Comparison of ENCODE assay signal across 11 cellular contexts in the genomic region with DNA sequence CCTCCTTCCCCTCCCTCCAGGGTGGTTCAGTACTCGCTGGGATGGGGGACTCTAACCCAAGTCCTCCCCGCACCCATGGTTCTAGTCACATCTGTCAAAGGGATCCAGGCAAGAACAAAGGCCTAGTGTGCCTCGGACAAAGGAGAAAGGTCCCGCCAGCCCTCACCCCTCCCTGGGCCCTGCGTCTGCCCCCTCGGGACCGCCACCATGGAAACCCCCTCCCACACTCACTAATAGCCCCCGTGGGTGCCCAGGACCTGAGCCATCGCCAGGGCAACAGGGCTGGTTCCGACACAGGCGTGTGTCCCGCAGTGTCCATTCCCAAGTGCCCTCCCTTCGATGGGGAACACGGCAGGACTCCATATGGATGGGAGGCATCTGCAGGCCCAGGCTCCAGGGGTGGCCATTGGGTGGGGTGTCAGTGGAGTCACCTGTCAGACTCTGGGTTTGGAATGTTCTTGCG. TPM values are rescaled to one million over a fixed set of nuclear protein-coding genes. Genes with fewer than 3 reads are reported as not detected.
DNase-seq lines count a peak whose midpoint lies in the region; ATAC-seq and TF ChIP-seq lines count a peak whose summit lies in the region.
"Had no signal": no experiment of that assay in that cellular context is flagged by ENCODE, and none has a peak within 500 bp of the region (broad histone marks: within the 10 kb centered on the region; RNA-seq: fewer than 3 reads in every experiment).

No MANE protein-coding gene starts in this region.

- H3K9me3 Mint-ChIP-seq in activated CD4-positive, alpha-beta T cell treated with anti-CD3 and anti-CD28 coated beads for 36 hours (ENCODE audit: low read depth), result no peaks in the 10 kb centered on the region
- H3K9me3 Mint-ChIP-seq in activated B cell treated with CpG ODN at 0.5 μM for 24 hours (no peaks in the 10 kb centered on the region), endothelial cell (ENCODE audit: unreplicated experiment) (no peaks in the 10 kb centered on the region)
- no peaks in the 10 kb centered on the region for H3K9me3 Mint-ChIP-seq in stimulated activated memory B cell treated with anti-CD40 and anti-IgM and Interleukin-4, amounts not matched to agents 10 μg/mL and 1 μg/mL and 100 μg/mL, for 72 hours

- CTCF ChIA-PET in activated CD4-positive, alpha-beta T cell treated with anti-CD3 and anti-CD28 coated beads for 36 hours (lab: Charles Lee), result no interaction called here
- CTCF ChIA-PET in activated B cell treated with CpG ODN at 0.5 μM for 24 hours (lab: Charles Lee), result interaction anchor here (3.2 kb wide), 1 partner anchor 9 kb away, joined by 18 read pairs; a partner anchor contains a TSS

- H3K27me3 Mint-ChIP-seq in activated CD4-positive, alpha-beta T cell treated with anti-CD3 and anti-CD28 coated beads for 36 hours, result no peaks in the 10 kb centered on the region
- H3K27me3 Mint-ChIP-seq in activated B cell treated with CpG ODN at 0.5 μM for 24 hours (no peaks in the 10 kb centered on the region), endothelial cell (ENCODE audit: unreplicated experiment) (peaks cover 8% of the 10 kb centered on the region)
- H3K27me3 Mint-ChIP-seq in stimulated activated memory B cell treated with anti-CD40 and anti-IgM and Interleukin-4, amounts not matched to agents 10 μg/mL and 1 μg/mL and 100 μg/mL, for 72 hours, result no peaks in the 10 kb centered on the region

- POLR2A ChIA-PET in activated CD4-positive, alpha-beta T cell treated with anti-CD3 and anti-CD28 coated beads for 36 hours (lab: Charles Lee), result no interaction called here
- POLR2A ChIA-PET in activated B cell treated with CpG ODN at 0.5 μM for 24 hours (lab: Charles Lee), result interaction anchor here (2.5 to 13.9 kb wide), 2 partner anchors 8 to 10 kb away, joined by 22 to 404 read pairs; a partner anchor contains a TSS

- ATAC-seq in activated CD4-positive, alpha-beta T cell treated with anti-CD3 and anti-CD28 coated beads for 36 hours, result no peak
- no peak for ATAC-seq in activated B cell treated with CpG ODN at 0.5 μM for 24 hours (ENCODE audit: low read depth)
- no peak for ATAC-seq in stimulated activated memory B cell treated with anti-CD40 and anti-IgM and Interleukin-4, amounts not matched to agents 10 μg/mL and 1 μg/mL and 100 μg/mL, for 72 hours
- ATAC-seq: right cardiac atrium had no signal

- DNase-seq in activated CD4-positive, alpha-beta T cell treated with anti-CD3 and anti-CD28 coated beads for 36 hours, result no peak
- DNase-seq in activated CD4-positive, alpha-beta T cell treated with anti-CD3 and anti-CD28 coated beads, Interleukin-2, amount 50 U/mL, for 1 hour, result no peak
- DNase-seq in activated B cell treated with CpG ODN at 0.5 μM for 24 hours, result no peak
- DNase-seq in hippocampal formation (lab: John Stamatoyannopoulos, UW), result peak; percentile 86 to 90
- DNase-seq in NCI-H526 treated with DMSO at 0.1 percent for 48 hours (lab: John Stamatoyannopoulos, UW), result no peak
- no peak for DNase-seq in endothelial cell (ENCODE audit: low spot score)
- DNase-seq in stimulated activated CD4-positive, alpha-beta T cell treated with anti-CD3 and anti-CD28 coated beads, Interleukin-1b, Interleukin-23, amount 100 ng/mL, for 48 hours, result no peak
- DNase-seq: brain microvascular endothelial cell, NCI-H2029 treated with DMSO at 0.1 percent for 48 hours had no signal

- peak overlapping the region; percentile 58 for H3K27ac Mint-ChIP-seq in activated CD4-positive, alpha-beta T cell treated with anti-CD3 and anti-CD28 coated beads for 36 hours
- H3K27ac Mint-ChIP-seq in activated B cell treated with CpG ODN at 0.5 μM for 24 hours, result peak overlapping the region; percentile 95
- peak overlapping the region; percentile 75 for H3K27ac Mint-ChIP-seq in stimulated activated memory B cell treated with anti-CD40 and anti-IgM and Interleukin-4, amounts not matched to agents 10 μg/mL and 1 μg/mL and 100 μg/mL, for 72 hours
- H3K27ac Mint-ChIP-seq in endothelial cell (ENCODE audit: unreplicated experiment), result no peak overlapping the region

- TF ChIP-seq CTCF in activated B cell treated with CpG ODN at 0.5 μM for 24 hours (IDR thresholded peaks at IDR 0.05) (no peak), endothelial cell (IDR thresholded peaks at IDR 0.05; ENCODE audit: unreplicated experiment) (no peak)

- peaks cover 34% of the 10 kb centered on the region for H3K36me3 Mint-ChIP-seq in activated CD4-positive, alpha-beta T cell treated with anti-CD3 and anti-CD28 coated beads for 36 hours (ENCODE audit: low read depth)
- H3K36me3 Mint-ChIP-seq in activated B cell treated with CpG ODN at 0.5 μM for 24 hours (ENCODE audit: low read depth) (peaks cover 27% of the 10 kb centered on the region), endothelial cell (ENCODE audit: low read depth, unreplicated experiment) (no peaks in the 10 kb centered on the region)
- H3K36me3 Mint-ChIP-seq in stimulated activated memory B cell treated with anti-CD40 and anti-IgM and Interleukin-4, amounts not matched to agents 10 μg/mL and 1 μg/mL and 100 μg/mL, for 72 hours, result peaks cover 11% of the 10 kb centered on the region

- peak overlapping the region; percentile 85 for H3K4me3 Mint-ChIP-seq in activated CD4-positive, alpha-beta T cell treated with anti-CD3 and anti-CD28 coated beads for 36 hours
- H3K4me3 Mint-ChIP-seq in activated B cell treated with CpG ODN at 0.5 μM for 24 hours (peak overlapping the region; percentile 80), endothelial cell (ENCODE audit: unreplicated experiment) (no peak overlapping the region)
- peak overlapping the region; percentile 89 for H3K4me3 Mint-ChIP-seq in stimulated activated memory B cell treated with anti-CD40 and anti-IgM and Interleukin-4, amounts not matched to agents 10 μg/mL and 1 μg/mL and 100 μg/mL, for 72 hours

- intact Hi-C loops in activated CD4-positive, alpha-beta T cell treated with anti-CD3 and anti-CD28 coated beads for 36 hours (cut with DNase I, micrococcal nuclease), result no loop called here
- intact Hi-C loops in activated B cell treated with CpG ODN at 0.5 μM for 24 hours (cut with micrococcal nuclease), result loop anchor here (1.0 kb wide), 1 partner anchor 9 kb away; no protein-coding TSS in a partner anchor

- H3K4me1 Mint-ChIP-seq in activated CD4-positive, alpha-beta T cell treated with anti-CD3 and anti-CD28 coated beads for 36 hours, result peaks cover 80% of the 10 kb centered on the region
- peaks cover 89% of the 10 kb centered on the region for H3K4me1 Mint-ChIP-seq in activated B cell treated with CpG ODN at 0.5 μM for 24 hours
- H3K4me1 Mint-ChIP-seq in stimulated activated memory B cell treated with anti-CD40 and anti-IgM and Interleukin-4, amounts not matched to agents 10 μg/mL and 1 μg/mL and 100 μg/mL, for 72 hours, result peaks cover 95% of the 10 kb centered on the region
- peaks cover 16% of the 10 kb centered on the region for H3K4me1 Mint-ChIP-seq in endothelial cell (ENCODE audit: unreplicated experiment)

RNA-seq across cellular contexts. Expression of a gene that starts 5.1 kb away (rescaled TPM):
- 1 to 10 TPM; 1.5 to 1.6 TPM for total RNA-seq in activated CD4-positive, alpha-beta T cell treated with anti-CD3 and anti-CD28 coated beads for 36 hours
- total RNA-seq in activated B cell treated with CpG ODN at 0.5 μM for 24 hours (5.7 and 6.3 TPM in 2 replicates), endothelial cell (ENCODE audit: unreplicated experiment) (not detected)

RNA-seq across cellular contexts. Expression of a gene that starts 6.5 kb away (rescaled TPM):
- total RNA-seq in activated CD4-positive, alpha-beta T cell treated with anti-CD3 and anti-CD28 coated beads for 36 hours, result 100 to 1,000 TPM in 1 of 2 experiments, 10 to 100 TPM in 1; 83.2 to 123 TPM
- total RNA-seq in activated B cell treated with CpG ODN at 0.5 μM for 24 hours, result 158 and 163 TPM in 2 replicates
- total RNA-seq in endothelial cell (ENCODE audit: unreplicated experiment), result 13.2 TPM

RNA-seq across cellular contexts. Expression of a gene that starts 8.7 kb away (rescaled TPM):
- total RNA-seq in activated CD4-positive, alpha-beta T cell treated with anti-CD3 and anti-CD28 coated beads for 36 hours, result 100 to 1,000 TPM; 199 to 227 TPM
- total RNA-seq in activated B cell treated with CpG ODN at 0.5 μM for 24 hours, result 349 and 354 TPM in 2 replicates
- total RNA-seq in endothelial cell (ENCODE audit: unreplicated experiment), result 249 TPM

RNA-seq across cellular contexts. Expression of a gene that starts 17.9 kb away (rescaled TPM):
- 10 to 100 TPM; 53.4 to 57.2 TPM for total RNA-seq in activated CD4-positive, alpha-beta T cell treated with anti-CD3 and anti-CD28 coated beads for 36 hours
- total RNA-seq in activated B cell treated with CpG ODN at 0.5 μM for 24 hours (66.9 and 74.5 TPM in 2 replicates), endothelial cell (ENCODE audit: unreplicated experiment) (44.2 TPM)

RNA-seq across cellular contexts. Expression of a gene that starts 18.6 kb away (rescaled TPM):
- total RNA-seq in activated CD4-positive, alpha-beta T cell treated with anti-CD3 and anti-CD28 coated beads for 36 hours, result 10 to 100 TPM; 28.8 to 30.0 TPM
- total RNA-seq in activated B cell treated with CpG ODN at 0.5 μM for 24 hours (30.4 and 35.2 TPM in 2 replicates), endothelial cell (ENCODE audit: unreplicated experiment) (18.4 TPM)

Comparison
In these comparisons a context has a peak if more than half of its experiments do, and no peak if none do; other contexts are left out.
1. DNase-seq: peak in hippocampal formation (2 of 2); none in activated CD4-positive, alpha-beta T cell treated with anti-CD3 and anti-CD28 coated beads for 36 hours (single experiment), activated CD4-positive, alpha-beta T cell treated with anti-CD3 and anti-CD28 coated beads, Interleukin-2, amount 50 U/mL, for 1 hour (single experiment), activated B cell treated with CpG ODN at 0.5 μM for 24 hours (single experiment), NCI-H526 treated with DMSO at 0.1 percent for 48 hours (single experiment), endothelial cell (single experiment) and stimulated activated CD4-positive, alpha-beta T cell treated with anti-CD3 and anti-CD28 coated beads, Interleukin-1b, Interleukin-23, amount 100 ng/mL, for 48 hours (single experiment).